In genomic region chr6:149750136-149750609, GRCh38 we compare ENCODE assay signal across 8 cellular contexts. TPM values are rescaled to one million over a fixed set of nuclear protein-coding genes. Genes with fewer than 3 reads are reported as not detected.
DNase-seq lines count a peak whose midpoint lies in the region; ATAC-seq, FAIRE-seq and TF ChIP-seq lines count a peak whose summit lies in the region.

No MANE protein-coding gene starts in this region.

- FAIRE-seq in D721Med (lab: Jason Lieb, UNC), result no peak

- H3K9me3 ChIP-seq in HUES48 (ENCODE audit: control insufficient read depth, insufficient read depth, low read length) (no peaks in the 10 kb centered on the region), Peyer's patch (no peaks in the 10 kb centered on the region), tibial nerve (no peaks in the 10 kb centered on the region)

- no peaks in the 10 kb centered on the region for H3K36me3 ChIP-seq in HUES48 (ENCODE audit: control insufficient read depth, insufficient read depth, low read length)
- no peaks in the 10 kb centered on the region for H3K36me3 ChIP-seq in Peyer's patch
- no peaks in the 10 kb centered on the region for H3K36me3 ChIP-seq in tibial nerve

- peak overlapping the region; percentile 88 for H3K9ac ChIP-seq in HUES48 (ENCODE audit: low read depth, low read length)

- peak overlapping the region; percentile 96 for H3K4me3 ChIP-seq in HUES48 (ENCODE audit: low read depth, low read length)
- peak overlapping the region; percentile 68 to 92 (median 76) for H3K4me3 ChIP-seq in Peyer's patch
- H3K4me3 ChIP-seq in foreskin fibroblast (ENCODE audit: low read depth in 1 of 2, low read length in 2 of 2), result peak overlapping the region; percentile 95 to 98
- H3K4me3 ChIP-seq in tibial nerve, result peak overlapping the region; percentile 66 to 98 (median 82)

- peak; percentile 41 for ATAC-seq in GM21515 (IDR thresholded peaks at IDR 0.05; ENCODE audit: unreplicated experiment)

- TF ChIP-seq POLR2A in Peyer's patch (IDR thresholded peaks at IDR 0.05), result no peak
- TF ChIP-seq POLR2A in tibial nerve (IDR thresholded peaks at IDR 0.05), result no peak

- DNase-seq in D721Med (ENCODE audit: insufficient read length, low spot score) (peak; percentile 26), Peyer's patch (peak in 2 of 3 donors; percentile 33 to 64), foreskin fibroblast (peak; percentile 30 to 64), nucleus accumbens (lab: John Stamatoyannopoulos, UW) (peak in 38 of 56 donors; percentile 11 to 76 (median 46)), tibial nerve (ENCODE audit: low spot score in 2 of 2) (peak in 1 of 2 donors; percentile 16)
- DNase-seq in activated effector memory CD4-positive, alpha-beta T cell treated with Interleukin-2 at 50 U/mL for 16 hours, result peak; percentile 23

- 1 to 2% methylated on average over 21 to 23 of the region's 25 CpGs for WGBS in tibial nerve, 2 donors

- peak overlapping the region; percentile 96 for H3K27ac ChIP-seq in HUES48 (ENCODE audit: low read depth, low read length)
- H3K27ac ChIP-seq in Peyer's patch, result peak overlapping the region; percentile 90 to 96 (median 93)
- H3K27ac ChIP-seq in tibial nerve, result peak overlapping the region; percentile 81 to 94 (median 84)

- TF ChIP-seq EP300 in tibial nerve (IDR thresholded peaks at IDR 0.05), result no peak

- TF ChIP-seq CTCF in D721Med (IDR thresholded peaks at IDR 0.05; ENCODE audit: insufficient read depth, missing control alignments) (no peak), Peyer's patch (IDR thresholded peaks at IDR 0.05) (no peak), foreskin fibroblast (IDR thresholded peaks at IDR 0.05; ENCODE audit: low read depth, low read length) (no peak), tibial nerve (IDR thresholded peaks at IDR 0.05) (no peak)

- H3K27me3 ChIP-seq in HUES48 (ENCODE audit: control insufficient read depth, insufficient read depth, low read length) (no peaks in the 10 kb centered on the region), Peyer's patch (no peaks in the 10 kb centered on the region), tibial nerve (no peaks in the 10 kb centered on the region)

- 0 out of 2 replicates have a peak, but pooled peaks cover 14% of the 10 kb centered on the region for H3K4me1 ChIP-seq in HUES48 (ENCODE audit: control insufficient read depth, insufficient read depth, low read length)
- peaks cover 0 to 25% (median 6%) of the 10 kb centered on the region in 4 donors for H3K4me1 ChIP-seq in Peyer's patch
- peaks cover 0 to 58% (median 18%) of the 10 kb centered on the region in 4 donors for H3K4me1 ChIP-seq in tibial nerve

RNA-seq across cellular contexts. Expression of gene PCMT1, which starts 0.6 kb away (rescaled TPM):
- total RNA-seq in Peyer's patch (10 to 100 TPM; 39.4 to 52.0 (median 44.9) TPM), tibial nerve (100 to 1,000 TPM in 1 of 4 donors, 10 to 100 TPM in 3; 85.0 to 135 (median 88.5) TPM)

RNA-seq across cellular contexts. Expression of gene NUP43, which starts 3.8 kb away (rescaled TPM):
- total RNA-seq in Peyer's patch (10 to 100 TPM; 16.1 to 64.4 (median 16.3) TPM), tibial nerve (10 to 100 TPM; 18.9 to 24.3 (median 22.6) TPM)

RNA-seq across cellular contexts. Expression of gene LATS1, which starts 32.3 kb away (rescaled TPM):
- total RNA-seq in Peyer's patch (10 to 100 TPM; 21.8 to 38.8 (median 29.7) TPM), tibial nerve (10 to 100 TPM; 21.0 to 25.8 (median 24.3) TPM)
